In genomic region chr16:88208112-88208511, GRCh38 we compare ENCODE assay signal across 24 cellular contexts.
"Had no signal": no experiment of that assay in that cellular context is flagged by ENCODE, and none has a peak within 500 bp of the region (broad histone marks: within the 10 kb centered on the region; RNA-seq: fewer than 3 reads in every experiment).

No MANE protein-coding gene starts in this region.

- H3K36me3 Mint-ChIP-seq: neural progenitor cell had no signal

- DNase-seq: dermis blood vessel endothelial cell; effector memory CD8-positive, alpha-beta T cell; erythroblast; esophagus squamous epithelium; foreskin melanocyte; glutamatergic neuron; hypothalamus; left ventricle myocardium superior; lower lobe of right lung; stimulated activated CD4-positive, alpha-beta T cell treated with anti-CD3 and anti-CD28 coated beads, Interleukin-15, amount 100 ng/mL, for 24 hours; stimulated activated CD4-positive, alpha-beta T cell treated with anti-CD3 and anti-CD28 coated beads, Interleukin-2, amount 100 ng/mL, for 48 hours; stimulated activated naive CD4-positive, alpha-beta T cell; stimulated activated naive CD8-positive, alpha-beta T cell treated with anti-CD3 and anti-CD28 coated beads, Interleukin-15, amount 100 ng/mL, for 72 hours; thyroid gland; trophoblast cell had no signal

- H3K9me3 Mint-ChIP-seq: effector memory CD8-positive, alpha-beta T cell had no signal

- H3K9me3 ChIP-seq: esophagus squamous epithelium, lower lobe of right lung, suprapubic skin, thyroid gland had no signal

- H3K4me2 ChIP-seq: neural progenitor cell had no signal

- FAIRE-seq: endometrium, keratinocyte had no signal

- H3K27ac ChIP-seq: coronary artery, esophagus squamous epithelium, lower lobe of right lung, neural progenitor cell, parathyroid adenoma, skin epidermis, suprapubic skin, thyroid gland had no signal

- H3K4me3 Mint-ChIP-seq: effector memory CD8-positive, alpha-beta T cell; nephron; neural progenitor cell; stimulated activated naive CD8-positive, alpha-beta T cell treated with anti-CD3 and anti-CD28 coated beads, Interleukin-15, amount 100 ng/mL, for 72 hours had no signal

- H3K4me3 ChIP-seq: coronary artery, esophagus squamous epithelium, lower lobe of right lung, neural progenitor cell, skin epidermis, suprapubic skin, thyroid gland had no signal

- H3K27ac Mint-ChIP-seq: effector memory CD8-positive, alpha-beta T cell; nephron; neural progenitor cell; progenitor cell of endocrine pancreas had no signal

- H3K4me1 Mint-ChIP-seq: stimulated activated naive CD8-positive, alpha-beta T cell treated with anti-CD3 and anti-CD28 coated beads, Interleukin-15, amount 100 ng/mL, for 72 hours had no signal

- H3K27me3 ChIP-seq: neural progenitor cell, suprapubic skin, thyroid gland had no signal

- H3K36me3 ChIP-seq: esophagus squamous epithelium, lower lobe of right lung, neural progenitor cell, suprapubic skin, thyroid gland had no signal

- H3K27me3 Mint-ChIP-seq: effector memory CD8-positive, alpha-beta T cell had no signal

- H3K4me1 ChIP-seq: esophagus squamous epithelium, lower lobe of right lung, neural progenitor cell, parathyroid adenoma, suprapubic skin, thyroid gland had no signal

- ATAC-seq: effector memory CD8-positive, alpha-beta T cell; left ventricle myocardium superior; lower lobe of right lung; stimulated activated naive CD8-positive, alpha-beta T cell treated with anti-CD3 and anti-CD28 coated beads, Interleukin-15, amount 100 ng/mL, for 72 hours had no signal
